In genomic region chr18:63152096-63152495, GRCh38 we compare ENCODE assay signal across 17 cellular contexts.
DNase-seq lines count a peak whose midpoint lies in the region; ATAC-seq and TF ChIP-seq lines count a peak whose summit lies in the region.
"Had no signal": no experiment of that assay in that cellular context is flagged by ENCODE, and none has a peak within 500 bp of the region (broad histone marks: within the 10 kb centered on the region; RNA-seq: fewer than 3 reads in every experiment).

No MANE protein-coding gene starts in this region.

- H3K9me3 ChIP-seq in SU-DHL-6 (ENCODE audit: insufficient read depth, low read length): no peaks in the 10 kb centered on the region
- H3K9me3 ChIP-seq: SJCRH30, thoracic aorta had no signal

- DNase-seq in activated naive CD4-positive, alpha-beta T cell treated with anti-CD3 and anti-CD28 coated beads for 36 hours: no peak
- no peak for DNase-seq in activated naive CD4-positive, alpha-beta T cell (lab: John Stamatoyannopoulos, UW)
- no peak for DNase-seq in activated naive CD8-positive, alpha-beta T cell treated with anti-CD3 and anti-CD28 coated beads for 36 hours
- no peak for DNase-seq in stimulated activated naive CD8-positive, alpha-beta T cell treated with anti-CD3 and anti-CD28 coated beads, Interleukin-15, amount 100 ng/mL, for 72 hours
- DNase-seq in AG08395 (ENCODE audit: low spot score): no peak
- no peak for DNase-seq in left lobe of liver (ENCODE audit: low spot score)
- DNase-seq in NCI-H1436 treated with DMSO at 0.1 percent for 48 hours (lab: John Stamatoyannopoulos, UW): no peak
- DNase-seq: DMS153, glutamatergic neuron, mammary epithelial cell, retina, SJCRH30 had no signal

- peaks cover 91% of the 10 kb centered on the region for H3K79me2 ChIP-seq in SU-DHL-6 (ENCODE audit: insufficient read depth, low read length)

- peak overlapping the region; percentile 75 for H3K4me2 ChIP-seq in SU-DHL-6 (ENCODE audit: low read depth, low read length, poor library complexity, severe bottlenecking)

- no peaks in the 10 kb centered on the region for H3K27me3 Mint-ChIP-seq in activated naive CD4-positive, alpha-beta T cell treated with anti-CD3 and anti-CD28 coated beads for 36 hours (ENCODE audit: low read depth)
- H3K27me3 Mint-ChIP-seq in activated naive CD8-positive, alpha-beta T cell treated with anti-CD3 and anti-CD28 coated beads for 36 hours: no peaks in the 10 kb centered on the region
- no peaks in the 10 kb centered on the region for H3K27me3 Mint-ChIP-seq in stimulated activated naive CD8-positive, alpha-beta T cell treated with anti-CD3 and anti-CD28 coated beads, Interleukin-15, amount 100 ng/mL, for 72 hours

- intact Hi-C loops in activated naive CD4-positive, alpha-beta T cell treated with anti-CD3 and anti-CD28 coated beads for 36 hours (cut with micrococcal nuclease): no loop called here

- H3K4me3 ChIP-seq in SU-DHL-6 (ENCODE audit: insufficient read depth, low read length, poor library complexity, severe bottlenecking): peak overlapping the region; percentile 47
- H3K4me3 ChIP-seq: K562, SJCRH30, thoracic aorta had no signal

- H2AFZ ChIP-seq in SU-DHL-6 (ENCODE audit: low read depth, low read length, severe bottlenecking): no peak overlapping the region

- ATAC-seq in stimulated activated naive CD8-positive, alpha-beta T cell treated with anti-CD3 and anti-CD28 coated beads, Interleukin-15, amount 100 ng/mL, for 72 hours: no peak
- ATAC-seq in left lobe of liver: no peak
- ATAC-seq: esophagus mucosa, K562 had no signal

- peak overlapping the region; percentile 67 for H3K9ac ChIP-seq in SU-DHL-6 (ENCODE audit: low read length)

- H3K27ac Mint-ChIP-seq in activated naive CD4-positive, alpha-beta T cell treated with anti-CD3 and anti-CD28 coated beads for 36 hours: peak overlapping the region; percentile 72
- H3K27ac Mint-ChIP-seq in activated naive CD8-positive, alpha-beta T cell treated with anti-CD3 and anti-CD28 coated beads for 36 hours: peak overlapping the region; percentile 70
- H3K27ac Mint-ChIP-seq in stimulated activated naive CD8-positive, alpha-beta T cell treated with anti-CD3 and anti-CD28 coated beads, Interleukin-15, amount 100 ng/mL, for 72 hours: no peak overlapping the region
- H3K27ac Mint-ChIP-seq: dendritic cell treated with granulocyte-macrophage colony-stimulating factor and Interleukin-4, amounts not matched to agents 40 ng/mL and 50 ng/mL, for 4 days had no signal

- H3K27ac ChIP-seq in SU-DHL-6 (ENCODE audit: low read depth, low read length): peak overlapping the region; percentile 92
- H3K27ac ChIP-seq: SJCRH30, thoracic aorta had no signal

- TF ChIP-seq CTCF in SU-DHL-6 (IDR thresholded peaks at IDR 0.05; ENCODE audit: insufficient read depth, low read length, poor library complexity, severe bottlenecking): no peak

- H3K36me3 ChIP-seq in SU-DHL-6 (ENCODE audit: low read length): no peaks in the 10 kb centered on the region
- H3K36me3 ChIP-seq: SJCRH30, thoracic aorta had no signal

- no peak overlapping the region for H3K4me3 Mint-ChIP-seq in activated naive CD4-positive, alpha-beta T cell treated with anti-CD3 and anti-CD28 coated beads for 36 hours
- H3K4me3 Mint-ChIP-seq in activated naive CD8-positive, alpha-beta T cell treated with anti-CD3 and anti-CD28 coated beads for 36 hours: peak overlapping the region; percentile 13
- H3K4me3 Mint-ChIP-seq in stimulated activated naive CD8-positive, alpha-beta T cell treated with anti-CD3 and anti-CD28 coated beads, Interleukin-15, amount 100 ng/mL, for 72 hours: peak overlapping the region; percentile 72 to 90
- H3K4me3 Mint-ChIP-seq: dendritic cell treated with granulocyte-macrophage colony-stimulating factor and Interleukin-4, amounts not matched to agents 40 ng/mL and 50 ng/mL, for 4 days had no signal

- no peaks in the 10 kb centered on the region for H3K9me3 Mint-ChIP-seq in activated naive CD4-positive, alpha-beta T cell treated with anti-CD3 and anti-CD28 coated beads for 36 hours
- no peaks in the 10 kb centered on the region for H3K9me3 Mint-ChIP-seq in activated naive CD8-positive, alpha-beta T cell treated with anti-CD3 and anti-CD28 coated beads for 36 hours
- no peaks in the 10 kb centered on the region for H3K9me3 Mint-ChIP-seq in stimulated activated naive CD8-positive, alpha-beta T cell treated with anti-CD3 and anti-CD28 coated beads, Interleukin-15, amount 100 ng/mL, for 72 hours
- H3K9me3 Mint-ChIP-seq: dendritic cell treated with granulocyte-macrophage colony-stimulating factor and Interleukin-4, amounts not matched to agents 40 ng/mL and 50 ng/mL, for 4 days had no signal

- H3K9me2 ChIP-seq in SU-DHL-6 (replicated peaks; ENCODE audit: insufficient read depth, low read length): no peaks in the 10 kb centered on the region

- no peaks in the 10 kb centered on the region for H4K20me1 ChIP-seq in SU-DHL-6 (ENCODE audit: low read depth, low read length)

- H3K4me1 Mint-ChIP-seq in activated naive CD4-positive, alpha-beta T cell treated with anti-CD3 and anti-CD28 coated beads for 36 hours (ENCODE audit: low read depth): peaks cover 77% of the 10 kb centered on the region
- peaks cover 81% of the 10 kb centered on the region for H3K4me1 Mint-ChIP-seq in activated naive CD8-positive, alpha-beta T cell treated with anti-CD3 and anti-CD28 coated beads for 36 hours
- H3K4me1 Mint-ChIP-seq in stimulated activated naive CD8-positive, alpha-beta T cell treated with anti-CD3 and anti-CD28 coated beads, Interleukin-15, amount 100 ng/mL, for 72 hours: peaks cover 88% of the 10 kb centered on the region

- H3K36me3 Mint-ChIP-seq in activated naive CD4-positive, alpha-beta T cell treated with anti-CD3 and anti-CD28 coated beads for 36 hours (ENCODE audit: low read depth): peaks cover 13% of the 10 kb centered on the region
- H3K36me3 Mint-ChIP-seq in activated naive CD8-positive, alpha-beta T cell treated with anti-CD3 and anti-CD28 coated beads for 36 hours: peaks cover 53% of the 10 kb centered on the region

- CTCF ChIA-PET in activated naive CD4-positive, alpha-beta T cell treated with anti-CD3 and anti-CD28 coated beads for 36 hours (lab: Charles Lee): interaction anchor here (0.6 to 9.8 kb wide), 6 partner anchors 13 to 166 kb away, joined by 3 to 84 read pairs (median 6); partner anchors contain the start of gene BCL2

- no peaks in the 10 kb centered on the region for H3K27me3 ChIP-seq in SU-DHL-6 (ENCODE audit: low read length)
- H3K27me3 ChIP-seq: SJCRH30 had no signal

- peaks cover 56% of the 10 kb centered on the region for H3F3A ChIP-seq in SU-DHL-6 (ENCODE audit: insufficient read depth)

Comparison
In these comparisons a context has a peak if more than half of its experiments do, and no peak if none do; other contexts are left out.
1. H3K27ac Mint-ChIP-seq: peak in activated naive CD4-positive, alpha-beta T cell treated with anti-CD3 and anti-CD28 coated beads for 36 hours (single experiment) and activated naive CD8-positive, alpha-beta T cell treated with anti-CD3 and anti-CD28 coated beads for 36 hours (single experiment); none in stimulated activated naive CD8-positive, alpha-beta T cell treated with anti-CD3 and anti-CD28 coated beads, Interleukin-15, amount 100 ng/mL, for 72 hours (0 of 2).